ENCODE assay signal across 1 cellular context in the genomic region with DNA sequence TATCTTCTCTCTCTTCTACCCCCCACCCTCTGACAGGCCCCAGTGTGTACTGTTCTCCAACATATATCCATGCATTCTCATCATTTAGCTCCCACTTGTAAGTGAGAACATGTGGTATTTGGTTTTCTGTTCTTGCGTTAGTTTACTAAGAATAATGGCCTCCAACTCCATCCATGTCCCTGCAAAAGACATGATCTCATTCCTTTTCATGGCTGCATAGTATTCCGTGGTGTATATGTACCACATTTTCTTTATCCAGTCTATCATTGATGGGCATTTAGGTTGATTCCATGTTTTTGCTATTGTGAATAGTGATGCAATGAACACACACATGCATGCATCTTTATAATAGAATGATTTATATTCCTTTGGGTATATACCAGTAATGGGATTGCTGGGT. TPM values are rescaled to one million over a fixed set of nuclear protein-coding genes. Genes with fewer than 3 reads are reported as not detected.
"Had no signal": no experiment of that assay in that cellular context is flagged by ENCODE, and none has a peak within 500 bp of the region (broad histone marks: within the 10 kb centered on the region; RNA-seq: fewer than 3 reads in every experiment).

No MANE protein-coding gene starts in this region.

RNA-seq across cellular contexts. Expression of gene NUF2, which starts 29.6 kb away (rescaled TPM):
- total RNA-seq: gastrocnemius medialis had no signal
